9 cellular contexts compared by ENCODE assay signal in genomic region chr2:86258106-86258505, GRCh38.
"Had no signal": no experiment of that assay in that cellular context is flagged by ENCODE, and none has a peak within 500 bp of the region (broad histone marks: within the 10 kb centered on the region; RNA-seq: fewer than 3 reads in every experiment).

No MANE protein-coding gene starts in this region.

- DNase-seq: GM23248, H9, HCEC 1CT, IMR-90, KBM-7 had no signal

- H3K9ac ChIP-seq: GM23248, KMS-11 had no signal

- H3K27ac ChIP-seq: GM23248, HL-60, KMS-11 had no signal

- H2AFZ ChIP-seq: GM23248 had no signal

- H3K4me2 ChIP-seq: KMS-11 had no signal

- FAIRE-seq: H1, H54 had no signal

- H3K4me3 ChIP-seq: GM23248 had no signal
